ENCODE assay signal across 22 cellular contexts in the genomic region with DNA sequence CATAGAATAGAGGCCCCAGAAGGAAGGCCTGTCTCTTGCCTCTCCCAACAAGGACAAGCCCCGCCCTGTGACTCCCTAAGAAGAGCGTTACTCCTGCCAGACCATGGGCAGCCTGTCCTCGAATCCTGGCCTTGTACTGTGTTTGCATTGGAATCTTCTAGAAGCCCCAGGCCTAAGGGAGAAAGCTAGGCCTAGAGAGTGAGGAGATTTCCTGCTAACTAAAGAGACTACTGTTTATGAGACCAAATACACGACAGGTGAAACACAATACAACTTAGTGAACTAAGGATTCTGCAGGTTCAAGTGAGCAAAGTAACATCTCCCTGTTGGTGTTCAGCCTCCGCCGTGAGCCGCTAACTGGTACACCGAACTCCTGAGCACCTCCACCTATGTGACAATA.
"Had no signal": no experiment of that assay in that cellular context is flagged by ENCODE, and none has a peak within 500 bp of the region (broad histone marks: within the 10 kb centered on the region; RNA-seq: fewer than 3 reads in every experiment).

No MANE protein-coding gene starts in this region.

- H3K9me3 ChIP-seq: pancreas, psoas muscle, stomach, thoracic aorta had no signal

- ATAC-seq: effector memory CD8-positive, alpha-beta T cell; foreskin keratinocyte; left cardiac atrium; left ventricle myocardium superior; naive thymus-derived CD8-positive, alpha-beta T cell; psoas muscle; sciatic nerve; stimulated activated naive B cell treated with anti-CD40 and anti-IgM and Interleukin-4, amounts not matched to agents 10 μg/mL and 1 μg/mL and 100 μg/mL, for 72 hours had no signal

- H3K36me3 Mint-ChIP-seq: naive thymus-derived CD8-positive, alpha-beta T cell; neural progenitor cell; stimulated activated naive B cell treated with anti-CD40 and anti-IgM and Interleukin-4, amounts not matched to agents 10 μg/mL and 1 μg/mL and 100 μg/mL, for 72 hours had no signal

- H3K4me1 ChIP-seq: foreskin keratinocyte, psoas muscle had no signal

- H3K9ac ChIP-seq: neural progenitor cell had no signal

- H3K27me3 ChIP-seq: foreskin keratinocyte, neural progenitor cell, pancreas, stomach had no signal

- FAIRE-seq: kidney, pancreas had no signal

- H3K27me3 Mint-ChIP-seq: central memory CD8-positive, alpha-beta T cell; effector memory CD8-positive, alpha-beta T cell; naive thymus-derived CD8-positive, alpha-beta T cell had no signal

- DNase-seq: effector memory CD8-positive, alpha-beta T cell; foreskin keratinocyte; kidney; left cardiac atrium; left ventricle myocardium superior; mesenchymal stem cell; naive thymus-derived CD8-positive, alpha-beta T cell; nucleus accumbens; pancreas; psoas muscle; retina; stimulated activated CD4-positive, alpha-beta T cell treated with anti-CD3 and anti-CD28 coated beads, Interleukin-2, amount 100 ng/mL, for 24 hours; stimulated activated CD4-positive, alpha-beta T cell treated with anti-CD3 and anti-CD28 coated beads, Interleukin-4, amount 100 ng/mL, for 4 hours; stimulated activated naive B cell treated with anti-CD40 and anti-IgM and Interleukin-4, amounts not matched to agents 10 μg/mL and 1 μg/mL and 100 μg/mL, for 72 hours; stomach; substantia nigra; trophoblast cell had no signal

- H3K4me1 Mint-ChIP-seq: central memory CD8-positive, alpha-beta T cell; stimulated activated naive B cell treated with anti-CD40 and anti-IgM and Interleukin-4, amounts not matched to agents 10 μg/mL and 1 μg/mL and 100 μg/mL, for 72 hours had no signal

- H3K9me3 Mint-ChIP-seq: effector memory CD8-positive, alpha-beta T cell; naive thymus-derived CD8-positive, alpha-beta T cell; neural progenitor cell had no signal

- H2AFZ ChIP-seq: neural progenitor cell had no signal

- H3K4me2 ChIP-seq: neural progenitor cell had no signal

- H3K4me3 ChIP-seq: lung, neural progenitor cell, pancreas, psoas muscle, stomach, thoracic aorta had no signal

- H3K27ac ChIP-seq: foreskin keratinocyte, neural progenitor cell, psoas muscle, thoracic aorta had no signal

- H3K4me3 Mint-ChIP-seq: central memory CD8-positive, alpha-beta T cell; effector memory CD8-positive, alpha-beta T cell; naive thymus-derived CD8-positive, alpha-beta T cell; neural progenitor cell; stimulated activated naive B cell treated with anti-CD40 and anti-IgM and Interleukin-4, amounts not matched to agents 10 μg/mL and 1 μg/mL and 100 μg/mL, for 72 hours had no signal

- H3K36me3 ChIP-seq: neural progenitor cell, pancreas, stomach, thoracic aorta had no signal

- H3K27ac Mint-ChIP-seq: effector memory CD8-positive, alpha-beta T cell; naive thymus-derived CD8-positive, alpha-beta T cell; neural progenitor cell; stimulated activated naive B cell treated with anti-CD40 and anti-IgM and Interleukin-4, amounts not matched to agents 10 μg/mL and 1 μg/mL and 100 μg/mL, for 72 hours had no signal
